In genomic region chr20:51220293-51220706, GRCh38 we compare ENCODE assay signal across 8 cellular contexts.
DNase-seq lines count a peak whose midpoint lies in the region; ATAC-seq and TF ChIP-seq lines count a peak whose summit lies in the region.

No MANE protein-coding gene starts in this region.

- 12 to 20% methylated on average over 15 of the region's 15 CpGs for WGBS in testis, 2 donors

- no peak overlapping the region for H3K27ac Mint-ChIP-seq in activated CD4-positive, alpha-beta T cell treated with anti-CD3 and anti-CD28 coated beads, Interleukin-2, amount 10 ng/mL, durations not matched to agents 24 days and 14 days
- no peak overlapping the region for H3K27ac Mint-ChIP-seq in natural killer cell treated with Interleukin-12 subunit alpha and Interleukin-12 subunit beta and Interleukin-15 and Interleukin-18, amount 100 ng/mL, for 72 hours

- H3K9me3 Mint-ChIP-seq in activated CD4-positive, alpha-beta T cell treated with anti-CD3 and anti-CD28 coated beads, Interleukin-2, amount 10 ng/mL, durations not matched to agents 24 days and 14 days = peaks cover 12% of the 10 kb centered on the region
- no peaks in the 10 kb centered on the region for H3K9me3 Mint-ChIP-seq in natural killer cell treated with Interleukin-12 subunit alpha and Interleukin-12 subunit beta and Interleukin-15 and Interleukin-18, amount 100 ng/mL, for 72 hours

- no peaks in the 10 kb centered on the region for H3K36me3 ChIP-seq in testis (ENCODE audit: low read depth, missing control alignments)

- H3K27me3 Mint-ChIP-seq in activated CD4-positive, alpha-beta T cell treated with anti-CD3 and anti-CD28 coated beads, Interleukin-2, amount 10 ng/mL, durations not matched to agents 24 days and 14 days = peaks cover 30% of the 10 kb centered on the region
- peaks cover 43 to 53% of the 10 kb centered on the region in 2 donors for H3K27me3 Mint-ChIP-seq in natural killer cell treated with Interleukin-12 subunit alpha and Interleukin-12 subunit beta and Interleukin-15 and Interleukin-18, amount 100 ng/mL, for 72 hours

- peak; percentile 66 to 73 for ATAC-seq in natural killer cell treated with Interleukin-12 subunit alpha and Interleukin-12 subunit beta and Interleukin-15 and Interleukin-18, amount 100 ng/mL, for 72 hours

- peaks cover 5% of the 10 kb centered on the region for H3K4me1 Mint-ChIP-seq in activated CD4-positive, alpha-beta T cell treated with anti-CD3 and anti-CD28 coated beads, Interleukin-2, amount 10 ng/mL, durations not matched to agents 24 days and 14 days
- H3K4me1 Mint-ChIP-seq in natural killer cell treated with Interleukin-12 subunit alpha and Interleukin-12 subunit beta and Interleukin-15 and Interleukin-18, amount 100 ng/mL, for 72 hours (ENCODE audit: low read depth in 2 of 2) = peaks cover 17 to 18% of the 10 kb centered on the region in 2 donors

- H3K27ac ChIP-seq in dorsolateral prefrontal cortex = no peak overlapping the region
- no peak overlapping the region for H3K27ac ChIP-seq in testis

- DNase-seq in AG09309 (ENCODE audit: low read depth) (no peak), HFF-Myc (ENCODE audit: extremely low read depth, low read depth) (no peak), dorsolateral prefrontal cortex (peak in 5 of 10 donors; percentile 11 to 67 (median 35)), testis (peak; percentile 67), SIG-M5 (lab: John Stamatoyannopoulos, UW) (no peak), GDM1 (lab: John Stamatoyannopoulos, UW) (no peak)
- peak; percentile 86 for DNase-seq in activated CD4-positive, alpha-beta T cell treated with anti-CD3 and anti-CD28 coated beads, Interleukin-2, amount 10 ng/mL, durations not matched to agents 24 days and 14 days
- DNase-seq in natural killer cell treated with Interleukin-12 subunit alpha and Interleukin-12 subunit beta and Interleukin-15 and Interleukin-18, amount 100 ng/mL, for 72 hours (ENCODE audit: low spot score) = peak; percentile 67

- H3K9me3 ChIP-seq in testis = no peaks in the 10 kb centered on the region

- no peaks in the 10 kb centered on the region for H3K4me1 ChIP-seq in testis

- intact Hi-C loops in activated CD4-positive, alpha-beta T cell treated with anti-CD3 and anti-CD28 coated beads, Interleukin-2, amount 10 ng/mL, durations not matched to agents 24 days and 14 days (cut with micrococcal nuclease) = loop anchor here (2.0 to 10.0 kb wide), 2 partner anchors 87 to 405 kb away; no protein-coding TSS in a partner anchor
- intact Hi-C loops in dorsolateral prefrontal cortex (cut with DNase I) = loop anchor here in 1 of 2 donors (10.0 kb wide), 1 partner anchor 85 kb away; no protein-coding TSS in a partner anchor
- intact Hi-C loops in testis (cut with DNase I; ENCODE audit: low total_unique reads) = no loop called here

- no peak for TF ChIP-seq POLR2A in testis (IDR thresholded peaks at IDR 0.05)

- H3K4me3 ChIP-seq in AG09309 (ENCODE audit: control insufficient read depth, low read depth, low read length) (no peak overlapping the region), HFF-Myc (replicated peaks; ENCODE audit: low read depth, low read length) (no peak overlapping the region), dorsolateral prefrontal cortex (no peak overlapping the region), testis (peak overlapping the region in 1 of 2 donors; percentile 15)

- H3K36me3 Mint-ChIP-seq in activated CD4-positive, alpha-beta T cell treated with anti-CD3 and anti-CD28 coated beads, Interleukin-2, amount 10 ng/mL, durations not matched to agents 24 days and 14 days (ENCODE audit: low read depth) = no peaks in the 10 kb centered on the region
- no peaks in the 10 kb centered on the region for H3K36me3 Mint-ChIP-seq in natural killer cell treated with Interleukin-12 subunit alpha and Interleukin-12 subunit beta and Interleukin-15 and Interleukin-18, amount 100 ng/mL, for 72 hours

- TF ChIP-seq CTCF in AG09309 (IDR thresholded peaks at IDR 0.05; ENCODE audit: control insufficient read depth, insufficient read depth, low read depth, low read length, missing control alignments) (peak; percentile 96), HFF-Myc (IDR thresholded peaks at IDR 0.05; ENCODE audit: low read depth, low read length, missing control alignments) (peak; percentile 96), dorsolateral prefrontal cortex (IDR thresholded peaks at IDR 0.05 in 54 of 56, conservative IDR thresholded peaks at IDR 0.05 in 2 of 56; ENCODE audit: low read depth in 1 of 56, partially characterized antibody in 56 of 56) (peak; percentile 38 to 93 (median 83)), testis (IDR thresholded peaks at IDR 0.05) (peak; percentile 29 to 84 (median 73))

- peaks cover 0 to 22% (median 4%) of the 10 kb centered on the region in 45 donors for H3K27me3 ChIP-seq in dorsolateral prefrontal cortex
- no peaks in the 10 kb centered on the region for H3K27me3 ChIP-seq in testis

- no peak overlapping the region for H3K4me3 Mint-ChIP-seq in activated CD4-positive, alpha-beta T cell treated with anti-CD3 and anti-CD28 coated beads, Interleukin-2, amount 10 ng/mL, durations not matched to agents 24 days and 14 days
- no peak overlapping the region for H3K4me3 Mint-ChIP-seq in natural killer cell treated with Interleukin-12 subunit alpha and Interleukin-12 subunit beta and Interleukin-15 and Interleukin-18, amount 100 ng/mL, for 72 hours

Comparison
In these comparisons a context has a peak if more than half of its experiments do, and no peak if none do; other contexts are left out.
1. DNase-seq: peak in activated CD4-positive, alpha-beta T cell treated with anti-CD3 and anti-CD28 coated beads, Interleukin-2, amount 10 ng/mL, durations not matched to agents 24 days and 14 days (single experiment), natural killer cell treated with Interleukin-12 subunit alpha and Interleukin-12 subunit beta and Interleukin-15 and Interleukin-18, amount 100 ng/mL, for 72 hours (single experiment) and testis (single experiment); none in AG09309 (single experiment), HFF-Myc (single experiment), SIG-M5 (single experiment) and GDM1 (single experiment).
2. Peak in every context shown above with its lines, with median percentiles within 50 percentile points of each other: CTCF ChIP-seq.